In genomic region chr3:3209714-3210113, GRCh38 we compare ENCODE assay signal across 16 cellular contexts.
"Had no signal": no experiment of that assay in that cellular context is flagged by ENCODE, and none has a peak within 500 bp of the region (broad histone marks: within the 10 kb centered on the region; RNA-seq: fewer than 3 reads in every experiment).

No MANE protein-coding gene starts in this region.

- H3K4me1 ChIP-seq: SJCRH30 had no signal

- DNase-seq: IMR-90, Karpas-422, KG1, MM.1S, NCI-H1092 treated with DMSO at 0.1 percent for 48 hours, NCI-H1436, NCI-H1694, NCI-H187 treated with DMSO at 0.1 percent for 48 hours, NCI-H2029 treated with DMSO at 0.1 percent for 48 hours, NCI-H2227 treated with DMSO at 0.1 percent for 48 hours, NCI-H524, NCI-H526 treated with DMSO at 0.1 percent for 48 hours, NCI-H748 treated with DMSO at 0.1 percent for 48 hours, PC-3, SHP77 treated with DMSO at 0.1 percent for 48 hours, SJCRH30 had no signal

- H3K9me3 ChIP-seq: SJCRH30 had no signal

- H3K4me3 ChIP-seq: SJCRH30 had no signal

- H3K27me3 ChIP-seq: SJCRH30 had no signal

- H3K36me3 ChIP-seq: SJCRH30 had no signal
